ENCODE assay signal across 7 cellular contexts in the genomic region with DNA sequence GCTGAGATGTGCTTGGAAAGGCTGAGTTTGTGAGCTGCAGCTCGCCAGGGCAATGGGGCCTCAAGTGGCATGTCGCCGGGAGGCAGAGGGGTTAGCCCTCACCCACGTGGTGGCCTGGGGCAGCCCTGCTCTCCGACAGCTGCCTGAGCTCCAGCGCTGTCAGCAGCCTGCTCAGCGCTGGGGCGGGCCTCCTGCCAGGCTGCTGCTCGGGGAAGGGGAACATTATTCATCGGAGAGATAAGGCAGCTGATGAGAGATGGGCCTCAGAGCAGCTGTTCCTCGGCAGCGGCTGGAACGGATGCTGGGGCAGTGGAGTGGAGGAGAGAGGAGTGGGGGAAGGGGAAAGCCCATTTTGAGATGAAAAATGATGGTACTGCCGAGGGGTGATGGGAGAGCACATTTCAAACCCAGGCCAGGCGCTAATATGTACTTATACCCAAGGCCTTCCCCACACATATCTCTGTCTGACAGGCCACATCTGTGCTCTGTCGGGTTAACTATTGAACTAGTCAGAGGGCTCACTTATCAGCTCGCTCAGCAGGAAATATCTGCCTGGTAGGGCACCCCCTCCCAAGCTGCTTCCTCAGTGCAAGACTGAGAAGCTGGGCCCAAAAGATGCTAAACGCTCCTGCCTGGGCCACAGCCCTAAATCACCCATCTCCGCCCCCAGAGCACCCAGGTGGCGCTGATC.
DNase-seq lines count a peak whose midpoint lies in the region; ATAC-seq and TF ChIP-seq lines count a peak whose summit lies in the region.

No MANE protein-coding gene starts in this region.

- DNase-seq in NB4 (ENCODE audit: low read depth) = peak; percentile 23
- DNase-seq in activated T-cell treated with anti-CD3 and anti-CD28 coated beads, Interleukin-2, amount 50 U/mL, for 1 hour = peak; percentile 18
- DNase-seq in iPS-NIHi11 (ENCODE audit: low spot score) = peak; percentile 24
- peak; percentile 6 for DNase-seq in stimulated activated naive B cell treated with anti-CD40 and anti-IgM and Interleukin-4, amounts not matched to agents 10 μg/mL and 1 μg/mL and 100 μg/mL, for 72 hours
- no peak for DNase-seq in NCI-H345 treated with DMSO at 0.1 percent for 48 hours (lab: John Stamatoyannopoulos, UW; ENCODE audit: unreplicated experiment)
- DNase-seq in T-helper 9 cell = no peak
- no peak for DNase-seq in MV-4-11 (lab: John Stamatoyannopoulos, UW)

- peaks cover 11 to 15% of the 10 kb centered on the region in 2 donors for H3K4me1 Mint-ChIP-seq in stimulated activated naive B cell treated with anti-CD40 and anti-IgM and Interleukin-4, amounts not matched to agents 10 μg/mL and 1 μg/mL and 100 μg/mL, for 72 hours

- H3K9me3 Mint-ChIP-seq in stimulated activated naive B cell treated with anti-CD40 and anti-IgM and Interleukin-4, amounts not matched to agents 10 μg/mL and 1 μg/mL and 100 μg/mL, for 72 hours = no peaks in the 10 kb centered on the region

- H3K27me3 Mint-ChIP-seq in stimulated activated naive B cell treated with anti-CD40 and anti-IgM and Interleukin-4, amounts not matched to agents 10 μg/mL and 1 μg/mL and 100 μg/mL, for 72 hours = peaks cover 6 to 9% of the 10 kb centered on the region in 2 donors

- no peaks in the 10 kb centered on the region for H3K36me3 Mint-ChIP-seq in stimulated activated naive B cell treated with anti-CD40 and anti-IgM and Interleukin-4, amounts not matched to agents 10 μg/mL and 1 μg/mL and 100 μg/mL, for 72 hours

- TF ChIP-seq CTCF in NB4 (IDR thresholded peaks at IDR 0.05; ENCODE audit: low read depth, low read length) = no peak

- H3K4me3 ChIP-seq in NB4 (ENCODE audit: low read depth, low read length) = no peak overlapping the region

- H3K4me3 Mint-ChIP-seq in stimulated activated naive B cell treated with anti-CD40 and anti-IgM and Interleukin-4, amounts not matched to agents 10 μg/mL and 1 μg/mL and 100 μg/mL, for 72 hours = peak overlapping the region; percentile 67 to 68

- peak; percentile 36 to 50 for ATAC-seq in stimulated activated naive B cell treated with anti-CD40 and anti-IgM and Interleukin-4, amounts not matched to agents 10 μg/mL and 1 μg/mL and 100 μg/mL, for 72 hours (replicated peaks)

- no peak for TF ChIP-seq POLR2A in NB4 (IDR thresholded peaks at IDR 0.05; ENCODE audit: extremely low read depth, insufficient read length)

- H3K27ac Mint-ChIP-seq in stimulated activated naive B cell treated with anti-CD40 and anti-IgM and Interleukin-4, amounts not matched to agents 10 μg/mL and 1 μg/mL and 100 μg/mL, for 72 hours = peak overlapping the region; percentile 89

Comparison
In these comparisons a context has a peak if more than half of its experiments do, and no peak if none do; other contexts are left out.
1. DNase-seq: peak in NB4 (single experiment), activated T-cell treated with anti-CD3 and anti-CD28 coated beads, Interleukin-2, amount 50 U/mL, for 1 hour (single experiment), iPS-NIHi11 (single experiment) and stimulated activated naive B cell treated with anti-CD40 and anti-IgM and Interleukin-4, amounts not matched to agents 10 μg/mL and 1 μg/mL and 100 μg/mL, for 72 hours (single experiment); none in NCI-H345 treated with DMSO at 0.1 percent for 48 hours (single experiment), T-helper 9 cell (single experiment) and MV-4-11 (single experiment).